18 cellular contexts compared by ENCODE assay signal in the genomic region with DNA sequence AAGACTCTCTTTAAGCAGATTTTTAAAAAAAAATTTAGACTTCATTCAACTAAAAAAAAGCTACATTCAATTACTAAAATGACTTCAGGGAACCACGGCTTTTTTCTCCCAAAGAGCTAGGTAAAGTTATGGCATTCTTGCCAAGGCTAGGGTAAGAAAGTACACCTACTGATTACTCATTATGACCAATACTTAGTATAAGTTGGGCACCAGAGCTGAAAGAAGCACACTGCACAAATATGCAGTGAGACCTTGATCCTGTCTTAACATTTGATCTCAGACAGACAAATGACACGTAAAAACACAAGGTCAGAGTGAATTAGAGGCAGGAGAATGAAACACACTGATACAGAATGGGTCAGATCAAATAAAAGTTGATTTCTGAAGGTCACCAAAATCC.
DNase-seq lines count a peak whose midpoint lies in the region; ATAC-seq, FAIRE-seq and TF ChIP-seq lines count a peak whose summit lies in the region.
"Had no signal": no experiment of that assay in that cellular context is flagged by ENCODE, and none has a peak within 500 bp of the region (broad histone marks: within the 10 kb centered on the region; RNA-seq: fewer than 3 reads in every experiment).

No MANE protein-coding gene starts in this region.

- no peaks in the 10 kb centered on the region for H4K20me1 ChIP-seq in HepG2 (ENCODE audit: insufficient read depth, low read length)

- TF ChIP-seq RAD21 in HepG2 (CRISPR knock-in tag; IDR thresholded peaks at IDR 0.05) = no peak

- no peak for TF ChIP-seq CTCF in HepG2 (CRISPR knock-in tag; IDR thresholded peaks at IDR 0.05)

- no peak overlapping the region for H3K4me2 ChIP-seq in HepG2 (ENCODE audit: low read depth, low read length)
- H3K4me2 ChIP-seq: KMS-11 had no signal

- H3K9ac ChIP-seq in HepG2 (ENCODE audit: insufficient read depth, low read depth, low read length) = no peak overlapping the region
- H3K9ac ChIP-seq: KMS-11 had no signal

- no peaks in the 10 kb centered on the region for H3K79me2 ChIP-seq in HepG2 (ENCODE audit: insufficient read depth, low read length)

- DNase-seq in GM12891 (ENCODE audit: insufficient read length, low spot score) (no peak), M059J (ENCODE audit: low read depth) (peak; percentile 31), HepG2 (ENCODE audit: low spot score) (peak; percentile 42), T-helper 9 cell (no peak)
- no peak for DNase-seq in activated naive CD8-positive, alpha-beta T cell treated with anti-CD3 and anti-CD28 coated beads, Interleukin-2, amount 50 U/mL, for 24 hours
- DNase-seq in central memory CD4-positive, alpha-beta T cell = no peak
- no peak for DNase-seq in activated CD4-positive, alpha-beta T cell treated with anti-CD3 and anti-CD28 coated beads, Interleukin-2, amount 50 U/mL, for 1 hour
- DNase-seq: activated CD4-positive, alpha-beta T cell treated with anti-CD3 and anti-CD28 coated beads for 1 hour; CD4-positive, alpha-beta memory T cell; dermis blood vessel endothelial cell; HFFc6; NCI-H187 treated with DMSO at 0.1 percent for 48 hours; SHP77; uterus had no signal

- no peak overlapping the region for H3K4me3 ChIP-seq in HepG2 (replicated peaks in 1 of 3; ENCODE audit: insufficient read depth in 1 of 3, low read depth in 2 of 3, low read length in 3 of 3)
- H3K4me3 ChIP-seq: suprapubic skin, uterus had no signal

- H3K36me3 ChIP-seq in HepG2 (replicated peaks in 1 of 2; ENCODE audit: control insufficient read depth in 1 of 2, insufficient read depth in 2 of 2, low read length in 2 of 2) = peaks cover 0 to 8% of the 10 kb centered on the region in 2 experiments; a peak in 4 of 5 replicates
- H3K36me3 ChIP-seq: uterus had no signal

- H2AFZ ChIP-seq in HepG2 (ENCODE audit: low read length) = no peak overlapping the region

- WGBS in HepG2 (ENCODE audit: low lambda C conversion rate) = 65% methylated on average over 2 of the region's 2 CpGs

- in situ Hi-C loops in HepG2 (cut with HindIII; ENCODE audit: extremely low pct_ligation_motif_present, low pct_unique_long_range_greater_than_20kb) = no loop called here

- no peaks in the 10 kb centered on the region for H3K9me3 Mint-ChIP-seq in activated naive CD8-positive, alpha-beta T cell treated with anti-CD3 and anti-CD28 coated beads, Interleukin-2, amount 50 U/mL, for 24 hours
- H3K9me3 Mint-ChIP-seq: CD4-positive, alpha-beta memory T cell; HFFc6 had no signal

- H3K27ac Mint-ChIP-seq in activated naive CD8-positive, alpha-beta T cell treated with anti-CD3 and anti-CD28 coated beads, Interleukin-2, amount 50 U/mL, for 24 hours = peak overlapping the region; percentile 54
- H3K27ac Mint-ChIP-seq: HFFc6, progenitor cell of endocrine pancreas had no signal

- no peaks in the 10 kb centered on the region for H3K27me3 Mint-ChIP-seq in activated naive CD8-positive, alpha-beta T cell treated with anti-CD3 and anti-CD28 coated beads, Interleukin-2, amount 50 U/mL, for 24 hours
- H3K27me3 Mint-ChIP-seq: CD4-positive, alpha-beta memory T cell; progenitor cell of endocrine pancreas had no signal

- CTCF ChIA-PET in HepG2 (lab: Yijun Ruan, JAX; ENCODE audit: low intra/inter-chr PET ratio, low total read pairs) = no interaction called here

- peaks cover 6% of the 10 kb centered on the region; the same call in 1 of the 2 replicates for H3K4me1 ChIP-seq in HepG2 (ENCODE audit: insufficient read depth, low read length)
- H3K4me1 ChIP-seq: uterus had no signal

- peaks cover 32% of the 10 kb centered on the region for H3K4me1 Mint-ChIP-seq in activated naive CD8-positive, alpha-beta T cell treated with anti-CD3 and anti-CD28 coated beads, Interleukin-2, amount 50 U/mL, for 24 hours

- H3K27ac ChIP-seq in HepG2 (ENCODE audit: extremely low read length, insufficient read depth, low read length) = no peak overlapping the region
- H3K27ac ChIP-seq: KMS-11, suprapubic skin, uterus had no signal

- intact Hi-C loops in HepG2 (cut with micrococcal nuclease; ENCODE audit: unreplicated experiment) = no loop called here

- POLR2A ChIA-PET in HepG2 (lab: Yijun Ruan, JAX) = no interaction called here

- peak; percentile 48 for ATAC-seq in activated naive CD8-positive, alpha-beta T cell treated with anti-CD3 and anti-CD28 coated beads, Interleukin-2, amount 50 U/mL, for 24 hours
- no peak for ATAC-seq in HepG2

- TF ChIP-seq EP300 in HepG2 (IDR thresholded peaks at IDR 0.05; ENCODE audit: low read depth in 2 of 2, low read length in 2 of 2) (no peak), HepG2 (CRISPR knock-in tag; IDR thresholded peaks at IDR 0.05; ENCODE audit: borderline replicate concordance) (no peak)

- BruUV-seq in HepG2 (replicated peaks; lab: Mats Ljungman, UMichigan) = no TSS peak

- no peaks in the 10 kb centered on the region for H3K9me3 ChIP-seq in HepG2 (ENCODE audit: low read length)
- H3K9me3 ChIP-seq: suprapubic skin, uterus had no signal

- no peak overlapping the region for H3K4me3 Mint-ChIP-seq in activated naive CD8-positive, alpha-beta T cell treated with anti-CD3 and anti-CD28 coated beads, Interleukin-2, amount 50 U/mL, for 24 hours
- H3K4me3 Mint-ChIP-seq: CD4-positive, alpha-beta memory T cell; HFFc6 had no signal

- FAIRE-seq in GM12891 (lab: Jason Lieb, UNC) = peak; percentile 52
- no peak for FAIRE-seq in HepG2 (lab: Jason Lieb, UNC)
- FAIRE-seq: endothelial cell of umbilical vein had no signal

- no peaks in the 10 kb centered on the region for H3K27me3 ChIP-seq in HepG2 (ENCODE audit: control insufficient read depth in 1 of 2, insufficient read depth in 2 of 2, low read length in 2 of 2)
- H3K27me3 ChIP-seq: suprapubic skin, uterus had no signal

- no peak for TF ChIP-seq POLR2A in GM12891 (IDR thresholded peaks at IDR 0.05; ENCODE audit: low read depth, low read length)
- TF ChIP-seq POLR2A in HepG2 (IDR thresholded peaks at IDR 0.05; ENCODE audit: insufficient read depth in 1 of 2, low read depth in 2 of 2, low read length in 2 of 2) = no peak

- H3K36me3 Mint-ChIP-seq in activated naive CD8-positive, alpha-beta T cell treated with anti-CD3 and anti-CD28 coated beads, Interleukin-2, amount 50 U/mL, for 24 hours (ENCODE audit: low read depth) = peaks cover 38% of the 10 kb centered on the region

TF ChIP-seq in GM12891, 5 proteins besides CTCF, POLR2A, EP300 and RAD21:
- TF ChIP-seq PAX5 (IDR thresholded peaks at IDR 0.05; ENCODE audit: insufficient read depth, low read length, severe bottlenecking) (no peak), TAF1 (IDR thresholded peaks at IDR 0.05; ENCODE audit: low read depth, low read length) (no peak), SPI1 (IDR thresholded peaks at IDR 0.05; ENCODE audit: low read depth, low read length) (no peak), POU2F2 (IDR thresholded peaks at IDR 0.05; ENCODE audit: low read depth, low read length) (no peak), POLR2AphosphoS5 (IDR thresholded peaks at IDR 0.05; ENCODE audit: low read depth, low read length) (no peak)

TF ChIP-seq in HepG2, 621 proteins besides CTCF, POLR2A, EP300 and RAD21:
- TF ChIP-seq SIX4 (CRISPR knock-in tag; IDR thresholded peaks at IDR 0.05) = no peak
- TF ChIP-seq TEAD2 (CRISPR knock-in tag; IDR thresholded peaks at IDR 0.05) = no peak
- no peak for TF ChIP-seq NFE2 (CRISPR knock-in tag; IDR thresholded peaks at IDR 0.05)
- 0 out of 2 replicates have a peak, but pooled peaks have one; percentile 38 for TF ChIP-seq ZNF12 (CRISPR knock-in tag; IDR thresholded peaks at IDR 0.05)
- no peak for TF ChIP-seq ATF7-NPFF (CRISPR knock-in tag; IDR thresholded peaks at IDR 0.05; ENCODE audit: low read depth)
- TF ChIP-seq ZC3H13 (CRISPR knock-in tag; IDR thresholded peaks at IDR 0.05) = no peak

Comparison
In these comparisons a context has a peak if more than half of its experiments do, and no peak if none do; other contexts are left out.
1. DNase-seq: peak in M059J (single experiment) and HepG2 (single experiment); none in GM12891 (single experiment), activated naive CD8-positive, alpha-beta T cell treated with anti-CD3 and anti-CD28 coated beads, Interleukin-2, amount 50 U/mL, for 24 hours (single experiment), central memory CD4-positive, alpha-beta T cell (single experiment), T-helper 9 cell (single experiment) and activated CD4-positive, alpha-beta T cell treated with anti-CD3 and anti-CD28 coated beads, Interleukin-2, amount 50 U/mL, for 1 hour (single experiment).